In the genomic region with DNA sequence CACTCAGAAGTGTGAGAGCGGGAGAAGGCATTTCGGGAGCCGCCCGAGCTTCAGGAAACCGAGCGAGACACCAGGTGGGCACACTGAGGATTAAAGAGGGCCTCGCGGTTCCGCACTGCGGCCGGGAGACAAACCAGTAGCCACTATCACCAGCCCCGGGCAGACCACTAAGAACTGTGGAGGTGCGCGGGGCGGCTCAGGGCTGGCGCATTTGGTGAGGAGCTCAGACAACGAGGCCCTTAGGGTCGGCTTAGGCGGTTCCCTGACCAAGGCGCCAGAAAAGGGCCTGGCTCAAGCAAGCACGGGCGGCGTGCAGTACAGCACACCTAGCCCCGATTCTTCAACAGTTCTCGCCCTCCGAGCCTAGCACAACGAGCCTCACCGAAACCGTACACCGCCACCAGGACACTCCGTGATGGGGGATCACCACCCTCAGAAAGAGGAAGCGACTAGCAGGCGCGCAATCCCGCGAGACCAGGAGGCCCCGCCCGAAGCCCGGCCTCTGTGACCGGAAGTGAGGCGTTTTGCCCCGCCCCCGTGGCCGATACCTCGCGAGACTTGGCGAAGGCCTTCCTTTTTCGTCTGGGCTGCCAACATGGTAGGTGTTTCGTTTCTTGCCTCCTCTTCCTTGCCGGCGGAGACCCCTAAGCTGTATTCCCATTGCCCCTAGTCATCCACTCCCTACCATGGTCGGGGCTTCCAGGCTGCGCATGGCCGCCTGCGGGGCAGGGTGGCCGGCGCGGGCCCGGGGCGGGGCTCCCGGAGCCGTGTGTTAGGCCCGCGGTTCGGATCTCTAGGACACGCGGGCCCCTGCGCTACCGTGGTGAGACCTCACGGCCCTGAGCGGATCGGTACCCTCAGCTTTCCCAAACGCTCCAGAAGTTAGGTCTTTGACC, we compare ENCODE assay signal across 8 cellular contexts. TPM values are rescaled to one million over a fixed set of nuclear protein-coding genes. Genes with fewer than 3 reads are reported as not detected.
DNase-seq lines count a peak whose midpoint lies in the region; ATAC-seq, FAIRE-seq and TF ChIP-seq lines count a peak whose summit lies in the region.

A gene (plus strand): TSS at position 574 of the 896 bp plus-strand sequence. CDS start 22 bp downstream, at position 596.
A gene with protein sequence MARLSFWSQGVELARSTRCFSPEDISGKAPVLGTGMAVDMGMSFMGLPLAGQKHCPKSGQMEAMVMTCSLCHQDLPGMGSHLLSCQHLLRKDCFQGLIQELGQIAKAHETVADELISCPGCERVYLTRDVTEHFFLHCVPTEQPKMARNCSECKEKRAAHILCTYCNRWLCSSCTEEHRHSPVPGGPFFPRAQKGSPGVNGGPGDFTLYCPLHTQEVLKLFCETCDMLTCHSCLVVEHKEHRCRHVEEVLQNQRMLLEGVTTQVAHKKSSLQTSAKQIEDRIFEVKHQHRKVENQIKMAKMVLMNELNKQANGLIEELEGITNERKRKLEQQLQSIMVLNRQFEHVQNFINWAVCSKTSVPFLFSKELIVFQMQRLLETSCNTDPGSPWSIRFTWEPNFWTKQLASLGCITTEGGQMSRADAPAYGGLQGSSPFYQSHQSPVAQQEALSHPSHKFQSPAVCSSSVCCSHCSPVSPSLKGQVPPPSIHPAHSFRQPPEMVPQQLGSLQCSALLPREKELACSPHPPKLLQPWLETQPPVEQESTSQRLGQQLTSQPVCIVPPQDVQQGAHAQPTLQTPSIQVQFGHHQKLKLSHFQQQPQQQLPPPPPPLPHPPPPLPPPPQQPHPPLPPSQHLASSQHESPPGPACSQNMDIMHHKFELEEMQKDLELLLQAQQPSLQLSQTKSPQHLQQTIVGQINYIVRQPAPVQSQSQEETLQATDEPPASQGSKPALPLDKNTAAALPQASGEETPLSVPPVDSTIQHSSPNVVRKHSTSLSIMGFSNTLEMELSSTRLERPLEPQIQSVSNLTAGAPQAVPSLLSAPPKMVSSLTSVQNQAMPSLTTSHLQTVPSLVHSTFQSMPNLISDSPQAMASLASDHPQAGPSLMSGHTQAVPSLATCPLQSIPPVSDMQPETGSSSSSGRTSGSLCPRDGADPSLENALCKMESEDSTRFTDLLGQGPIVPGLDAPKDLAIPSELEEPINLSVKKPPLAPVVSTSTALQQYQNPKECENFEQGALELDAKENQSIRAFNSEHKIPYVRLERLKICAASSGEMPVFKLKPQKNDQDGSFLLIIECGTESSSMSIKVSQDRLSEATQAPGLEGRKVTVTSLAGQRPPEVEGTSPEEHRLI (N-terminal part only) (minus strand): TSS at position 447 of the 896 bp plus-strand sequence. CDS start 10,391 bp downstream, outside the sequence.

- DNase-seq in ELF-1 (ENCODE audit: low read depth, low spot score) (peak; percentile 97), H54 (ENCODE audit: insufficient read length, low spot score) (peak; percentile 85), LoVo (ENCODE audit: low spot score) (peak; percentile 96), RWPE1 (ENCODE audit: low spot score) (peak; percentile 89), fibroblast of mammary gland (ENCODE audit: low read depth) (peak; percentile 95)
- DNase-seq in natural killer cell treated with Interleukin-12 subunit alpha and Interleukin-12 subunit beta and Interleukin-15 and Interleukin-18, amount 100 ng/mL, for 72 hours (ENCODE audit: low spot score), result peak; percentile 99
- peak; percentile 97 for DNase-seq in stimulated activated naive CD4-positive, alpha-beta T cell treated with Interleukin-2 at 50 U/mL for 16 hours (lab: John Stamatoyannopoulos, UW)

- H3K4me1 Mint-ChIP-seq in activated T-helper 17 cell treated with anti-CD3 and anti-CD28 coated beads, Interleukin-2, amount 50 U/mL, for 72 hours, result peaks cover 30% of the 10 kb centered on the region
- H3K4me1 Mint-ChIP-seq in natural killer cell treated with Interleukin-12 subunit alpha and Interleukin-12 subunit beta and Interleukin-15 and Interleukin-18, amount 100 ng/mL, for 72 hours (ENCODE audit: low read depth in 2 of 2), result peaks cover 42 to 51% of the 10 kb centered on the region in 2 donors

- peak; percentile 64 for FAIRE-seq in H54 (lab: Jason Lieb, UNC)

- peak within 1 kb of the TSS; percentile 90 for H3K27ac Mint-ChIP-seq in activated T-helper 17 cell treated with anti-CD3 and anti-CD28 coated beads, Interleukin-2, amount 50 U/mL, for 72 hours
- peak within 1 kb of the TSS; percentile 88 to 96 for H3K27ac Mint-ChIP-seq in natural killer cell treated with Interleukin-12 subunit alpha and Interleukin-12 subunit beta and Interleukin-15 and Interleukin-18, amount 100 ng/mL, for 72 hours

- no peaks in the 10 kb centered on the region for H3K27me3 Mint-ChIP-seq in activated T-helper 17 cell treated with anti-CD3 and anti-CD28 coated beads, Interleukin-2, amount 50 U/mL, for 72 hours
- H3K27me3 Mint-ChIP-seq in natural killer cell treated with Interleukin-12 subunit alpha and Interleukin-12 subunit beta and Interleukin-15 and Interleukin-18, amount 100 ng/mL, for 72 hours, result no peaks in the 10 kb centered on the region

- TF ChIP-seq CTCF in RWPE1 (conservative IDR thresholded peaks at IDR 0.05; ENCODE audit: low read depth) (no peak), fibroblast of mammary gland (conservative IDR thresholded peaks at IDR 0.05; ENCODE audit: control insufficient read depth, insufficient read depth, low read depth, low read length) (no peak)

- H3K27ac ChIP-seq in RWPE1, result peak within 1 kb of the TSS; percentile 90

- ATAC-seq in activated T-helper 17 cell treated with anti-CD3 and anti-CD28 coated beads, Interleukin-2, amount 50 U/mL, for 72 hours (replicated peaks), result peak; percentile 97
- ATAC-seq in natural killer cell treated with Interleukin-12 subunit alpha and Interleukin-12 subunit beta and Interleukin-15 and Interleukin-18, amount 100 ng/mL, for 72 hours, result peak; percentile 97 to 99

- peaks cover 84% of the 10 kb centered on the region for H3K36me3 Mint-ChIP-seq in activated T-helper 17 cell treated with anti-CD3 and anti-CD28 coated beads, Interleukin-2, amount 50 U/mL, for 72 hours (ENCODE audit: low read depth)
- peaks cover 52% of the 10 kb centered on the region for H3K36me3 Mint-ChIP-seq in natural killer cell treated with Interleukin-12 subunit alpha and Interleukin-12 subunit beta and Interleukin-15 and Interleukin-18, amount 100 ng/mL, for 72 hours

- H3K4me3 ChIP-seq in fibroblast of mammary gland (ENCODE audit: control insufficient read depth, low read depth, low read length), result peak within 1 kb of the TSS; percentile 85

- peaks cover 4% of the 10 kb centered on the region for H3K9me3 Mint-ChIP-seq in activated T-helper 17 cell treated with anti-CD3 and anti-CD28 coated beads, Interleukin-2, amount 50 U/mL, for 72 hours
- peaks cover 4% of the 10 kb centered on the region for H3K9me3 Mint-ChIP-seq in natural killer cell treated with Interleukin-12 subunit alpha and Interleukin-12 subunit beta and Interleukin-15 and Interleukin-18, amount 100 ng/mL, for 72 hours

- TF ChIP-seq POLR2A in H54 (IDR thresholded peaks at IDR 0.05; ENCODE audit: low read depth, low read length), result peak; percentile 97

- CTCF ChIA-PET in RWPE1 (lab: Yijun Ruan, JAX), result interaction anchor here (0.5 to 1.7 kb wide), 3 partner anchors 98 to 490 kb away, joined by 3 to 4 read pairs (median 3); no protein-coding TSS in a partner anchor

- POLR2A ChIA-PET in RWPE1 (lab: Yijun Ruan, JAX; ENCODE audit: low non-redundant PET), result interaction anchor here (0.6 to 1.8 kb wide), 11 partner anchors 11 to 188 kb away, joined by 3 to 10 read pairs (median 4); a partner anchor contains a TSS

- H3K4me3 Mint-ChIP-seq in activated T-helper 17 cell treated with anti-CD3 and anti-CD28 coated beads, Interleukin-2, amount 50 U/mL, for 72 hours, result peak within 1 kb of the TSS; percentile 98
- H3K4me3 Mint-ChIP-seq in natural killer cell treated with Interleukin-12 subunit alpha and Interleukin-12 subunit beta and Interleukin-15 and Interleukin-18, amount 100 ng/mL, for 72 hours, result peak within 1 kb of the TSS; percentile 85

RNA-seq across cellular contexts. Expression of the first gene that starts in this region (rescaled TPM):
- total RNA-seq in activated T-helper 17 cell treated with anti-CD3 and anti-CD28 coated beads, Interleukin-2, amount 50 U/mL, for 72 hours, result 1,000 to 10,000 TPM; 1,241 to 1,415 TPM
- 100 to 1,000 TPM; 504 to 846 TPM for total RNA-seq in natural killer cell treated with Interleukin-12 subunit alpha and Interleukin-12 subunit beta and Interleukin-15 and Interleukin-18, amount 100 ng/mL, for 72 hours

RNA-seq across cellular contexts. Expression of the second gene that starts in this region (rescaled TPM):
- total RNA-seq in activated T-helper 17 cell treated with anti-CD3 and anti-CD28 coated beads, Interleukin-2, amount 50 U/mL, for 72 hours, result 10 to 100 TPM; 15.2 to 19.9 TPM
- total RNA-seq in natural killer cell treated with Interleukin-12 subunit alpha and Interleukin-12 subunit beta and Interleukin-15 and Interleukin-18, amount 100 ng/mL, for 72 hours, result 10 to 100 TPM; 12.5 to 27.7 TPM

Comparison
In these comparisons a context has a peak if more than half of its experiments do, and no peak if none do; other contexts are left out.
1. Peak in every context shown above with its lines: DNase-seq, ATAC-seq, H3K4me3 ChIP-seq and H3K27ac ChIP-seq.